26 cellular contexts compared by ENCODE assay signal in genomic region chr16:72480926-72481325, GRCh38.
A peak's percentile ranks its signal among the peaks of the same experiment; 100 is the strongest.
DNase-seq lines count a peak whose midpoint lies in the region; ATAC-seq and TF ChIP-seq lines count a peak whose summit lies in the region.
"Had no signal": no experiment of that assay in that cellular context is flagged by ENCODE, and none has a peak within 500 bp of the region (broad histone marks: within the 10 kb centered on the region; RNA-seq: fewer than 3 reads in every experiment).

No MANE protein-coding gene starts in this region.

- no peak for TF ChIP-seq CTCF in KMS-11 (conservative IDR thresholded peaks at IDR 0.05; ENCODE audit: low read depth, low read length)
- no peak for TF ChIP-seq CTCF in osteocyte (IDR thresholded peaks at IDR 0.05)

- H3K27ac Mint-ChIP-seq in osteocyte (ENCODE audit: unreplicated experiment): peak overlapping the region; percentile 72
- H3K27ac Mint-ChIP-seq: activated naive CD8-positive, alpha-beta T cell treated with anti-CD3 and anti-CD28 coated beads, Interleukin-2, amount 10 ng/mL, durations not matched to agents 7 days and 5 days; activated T-helper 2 cell treated with anti-CD3 and anti-CD28 coated beads, Interferon-gamma antibody, Interleukin-2, Interleukin-4, amounts not matched to agents 10 μg/mL and 5 μg/mL and 100 μg/mL, durations not matched to agents 14 hours and 24 hours and 36 hours; dendritic cell treated with granulocyte-macrophage colony-stimulating factor and Interleukin-4, amounts not matched to agents 40 ng/mL and 50 ng/mL, for 4 days had no signal

- H3K36me3 Mint-ChIP-seq in osteocyte (ENCODE audit: unreplicated experiment): no peaks in the 10 kb centered on the region

- H3K27me3 Mint-ChIP-seq in osteocyte (ENCODE audit: unreplicated experiment): no peaks in the 10 kb centered on the region
- H3K27me3 Mint-ChIP-seq: activated naive CD8-positive, alpha-beta T cell treated with anti-CD3 and anti-CD28 coated beads, Interleukin-2, amount 10 ng/mL, durations not matched to agents 7 days and 5 days; dendritic cell treated with granulocyte-macrophage colony-stimulating factor and Interleukin-4, amounts not matched to agents 40 ng/mL and 50 ng/mL, for 4 days; naive thymus-derived CD4-positive, alpha-beta T cell had no signal

- H2AFZ ChIP-seq in KMS-11 (ENCODE audit: low read depth): no peak overlapping the region

- no peaks in the 10 kb centered on the region for H3K9me3 Mint-ChIP-seq in osteocyte (ENCODE audit: unreplicated experiment)
- H3K9me3 Mint-ChIP-seq: activated naive CD8-positive, alpha-beta T cell treated with anti-CD3 and anti-CD28 coated beads, Interleukin-2, amount 10 ng/mL, durations not matched to agents 7 days and 5 days; activated T-helper 2 cell treated with anti-CD3 and anti-CD28 coated beads, Interferon-gamma antibody, Interleukin-2, Interleukin-4, amounts not matched to agents 10 μg/mL and 5 μg/mL and 100 μg/mL, durations not matched to agents 14 hours and 24 hours and 36 hours; dendritic cell treated with granulocyte-macrophage colony-stimulating factor and Interleukin-4, amounts not matched to agents 40 ng/mL and 50 ng/mL, for 4 days had no signal

- H3K9ac ChIP-seq in BLaER1 (no peak overlapping the region), KMS-11 (peak overlapping the region; percentile 91; the same call in 1 of the 2 replicates)

- H4K20me1 ChIP-seq in BLaER1 (no peaks in the 10 kb centered on the region), KMS-11 (ENCODE audit: insufficient read depth) (no peaks in the 10 kb centered on the region)

- H3K79me2 ChIP-seq in KMS-11 (ENCODE audit: insufficient read depth, low read depth): no peaks in the 10 kb centered on the region

- H3K36me3 ChIP-seq in BLaER1 (no peaks in the 10 kb centered on the region), KMS-11 (ENCODE audit: insufficient read depth) (no peaks in the 10 kb centered on the region)
- H3K36me3 ChIP-seq: breast epithelium, MG63, pancreas, right lobe of liver had no signal

- H3K4me1 Mint-ChIP-seq in osteocyte (ENCODE audit: unreplicated experiment): peaks cover 35% of the 10 kb centered on the region

- H3K4me1 ChIP-seq in BLaER1: peaks cover 21% of the 10 kb centered on the region
- H3K4me1 ChIP-seq in KMS-11 (ENCODE audit: low read depth, poor library complexity, severe bottlenecking): peaks cover 97% of the 10 kb centered on the region
- H3K4me1 ChIP-seq: breast epithelium, Caco-2, pancreas, right lobe of liver had no signal

- no peaks in the 10 kb centered on the region for H3K27me3 ChIP-seq in BLaER1
- H3K27me3 ChIP-seq in KMS-11 (ENCODE audit: insufficient read depth, low read depth): no peaks in the 10 kb centered on the region
- H3K27me3 ChIP-seq: breast epithelium, MG63, pancreas, right lobe of liver had no signal

- H3K4me3 Mint-ChIP-seq in osteocyte (ENCODE audit: unreplicated experiment): no peak overlapping the region
- H3K4me3 Mint-ChIP-seq: activated naive CD8-positive, alpha-beta T cell treated with anti-CD3 and anti-CD28 coated beads, Interleukin-2, amount 10 ng/mL, durations not matched to agents 7 days and 5 days; dendritic cell treated with granulocyte-macrophage colony-stimulating factor and Interleukin-4, amounts not matched to agents 40 ng/mL and 50 ng/mL, for 4 days had no signal

- no peak for ATAC-seq in HG02571 (IDR thresholded peaks at IDR 0.05; ENCODE audit: unreplicated experiment)
- no peak for ATAC-seq in GM18867 (IDR thresholded peaks at IDR 0.05; ENCODE audit: unreplicated experiment)
- no peak for ATAC-seq in GM21526 (IDR thresholded peaks at IDR 0.05; ENCODE audit: low FRiP score, unreplicated experiment)
- ATAC-seq: HCT116; left colon; naive thymus-derived CD4-positive, alpha-beta T cell; pancreas; right lobe of liver had no signal

- H3K9me3 ChIP-seq in BLaER1: no peaks in the 10 kb centered on the region
- H3K9me3 ChIP-seq: breast epithelium, MG63, pancreas, right lobe of liver had no signal

- DNase-seq in dermis blood vessel endothelial cell (peak; percentile 13), osteocyte (ENCODE audit: extremely low spot score, unreplicated experiment) (no peak), mucosa of gallbladder (ENCODE audit: low spot score) (no peak)
- DNase-seq: activated CD4-positive, alpha-beta T cell treated with anti-CD3 and anti-CD28 coated beads for 4 hours; activated naive CD8-positive, alpha-beta T cell treated with anti-CD3 and anti-CD28 coated beads, Interleukin-2, amount 10 ng/mL, durations not matched to agents 7 days and 5 days; Caco-2; DND-41; IMR-90; left colon; mesenchymal stem cell; MG63; naive thymus-derived CD4-positive, alpha-beta T cell; NCI-H1436 treated with DMSO at 0.1 percent for 48 hours; NCI-H69; pancreas; right lobe of liver had no signal

- H3K4me3 ChIP-seq in BLaER1 (no peak overlapping the region), KMS-11 (IDR thresholded peaks at IDR 0.05; ENCODE audit: insufficient read depth, low read depth, low read length) (no peak overlapping the region)
- H3K4me3 ChIP-seq: breast epithelium, MG63, pancreas, right lobe of liver had no signal

- no peak overlapping the region for H3K27ac ChIP-seq in BLaER1
- H3K27ac ChIP-seq in KMS-11: peak overlapping the region; percentile 99
- H3K27ac ChIP-seq: breast epithelium, HL-60, pancreas, right lobe of liver had no signal

- H3K4me2 ChIP-seq in BLaER1 (peak overlapping the region; percentile 11), KMS-11 (peak overlapping the region; percentile 98)
